Comparison of ENCODE assay signal across 8 cellular contexts in genomic region chr19:37778613-37779138, GRCh38. TPM values are rescaled to one million over a fixed set of nuclear protein-coding genes. Genes with fewer than 3 reads are reported as not detected.
DNase-seq lines count a peak whose midpoint lies in the region; ATAC-seq, FAIRE-seq and TF ChIP-seq lines count a peak whose summit lies in the region.

No MANE protein-coding gene starts in this region.

- H3K9me3 ChIP-seq in IMR-90 (ENCODE audit: control insufficient read depth, insufficient read depth, low read length) (no peaks in the 10 kb centered on the region; the same call in 1 of the 2 replicates), K562 (replicated peaks; ENCODE audit: control insufficient read depth, insufficient read depth, low read depth, low read length) (no peaks in the 10 kb centered on the region), HepG2 (ENCODE audit: low read length) (no peaks in the 10 kb centered on the region), thyroid gland (no peaks in the 10 kb centered on the region)

- POLR2A ChIA-PET in IMR-90 (lab: Charles Lee; ENCODE audit: unreplicated experiment) (no interaction called here), K562 (lab: Yijun Ruan, JAX) (interaction anchor here (0.6 to 1.2 kb wide), 4 partner anchors 9 to 900 kb away, joined by 3 to 4 read pairs (median 3); no protein-coding TSS in a partner anchor), HepG2 (lab: Yijun Ruan, JAX) (interaction anchor here (1.0 to 1.8 kb wide), 8 partner anchors 59 to 1564 kb away, joined by 3 to 13 read pairs (median 6); partner anchors contain the start of genes SIPA1L3, WDR87, ZNF146 and ZNF527)

- H3K23ac ChIP-seq in IMR-90 (ENCODE audit: low read depth, low read length) = peak overlapping the region; percentile 80

- H2AK9ac ChIP-seq in IMR-90 (replicated peaks; ENCODE audit: low read depth, low read length, poor library complexity) = peak overlapping the region; percentile 75

- intact Hi-C loops in IMR-90 (cut with micrococcal nuclease) = loop anchor here (1.0 to 10.0 kb wide), 3 partner anchors 59 to 184 kb away; partner anchors contain the start of genes ZNF540, ZNF571 and ZNF607
- intact Hi-C loops in K562 (cut with micrococcal nuclease) = no loop called here
- intact Hi-C loops in HepG2 (cut with micrococcal nuclease; ENCODE audit: unreplicated experiment) = loop anchor here (1.0 kb wide), 3 partner anchors 59 to 123 kb away; partner anchors contain the start of genes ZFP30 and ZNF607
- intact Hi-C loops in thyroid gland (cut with DNase I) = no loop called here

- H3K9ac ChIP-seq in IMR-90 (ENCODE audit: low read depth, low read length) (peak overlapping the region; percentile 72), K562 (ENCODE audit: insufficient read depth in 1 of 2, low read depth in 2 of 2, low read length in 2 of 2) (peak overlapping the region; percentile 70 to 95), HepG2 (ENCODE audit: insufficient read depth, low read depth, low read length) (peak overlapping the region; percentile 86)

- H2AFZ ChIP-seq in IMR-90 (replicated peaks; ENCODE audit: low read length, poor library complexity) (peak overlapping the region; percentile 98), K562 (ENCODE audit: low read depth, low read length) (peak overlapping the region; percentile 98), HepG2 (ENCODE audit: low read length) (peak overlapping the region; percentile 96)

- H2BK5ac ChIP-seq in IMR-90 (ENCODE audit: low read depth, low read length, poor library complexity, severe bottlenecking) = peak overlapping the region; percentile 51

- H4K20me1 ChIP-seq in IMR-90 (ENCODE audit: insufficient read depth, low read length) (no peaks in the 10 kb centered on the region), K562 (replicated peaks; ENCODE audit: control insufficient read depth, insufficient read depth, low read length) (no peaks in the 10 kb centered on the region), HepG2 (ENCODE audit: insufficient read depth, low read length) (no peaks in the 10 kb centered on the region)

- H3K9me1 ChIP-seq in IMR-90 (ENCODE audit: insufficient read depth, low read length) (no peaks in the 10 kb centered on the region), K562 (ENCODE audit: control insufficient read depth, insufficient read depth, low read length) (no peaks in the 10 kb centered on the region)

- BruUV-seq in IMR-90 (replicated peaks; lab: Mats Ljungman, UMichigan) = no TSS peak
- BruUV-seq in K562 (replicated peaks; lab: Mats Ljungman, UMichigan) = no TSS peak
- no TSS peak for BruUV-seq in HepG2 (replicated peaks; lab: Mats Ljungman, UMichigan)

- peak overlapping the region; percentile 76; the same call in 1 of the 2 replicates for H3K56ac ChIP-seq in IMR-90 (ENCODE audit: extremely low read depth, insufficient read depth, low read length)

- H3K79me1 ChIP-seq in IMR-90 (ENCODE audit: low read depth in 1 of 2, low read length in 2 of 2) = peaks cover 8 to 11% of the 10 kb centered on the region in 2 experiments

- CTCF ChIA-PET in IMR-90 (lab: Yijun Ruan, JAX) = no interaction called here
- CTCF ChIA-PET in K562 (lab: Yijun Ruan, JAX; ENCODE audit: low intra/inter-chr PET ratio) = no interaction called here
- CTCF ChIA-PET in HepG2 (lab: Yijun Ruan, JAX; ENCODE audit: low intra/inter-chr PET ratio, low total read pairs) = no interaction called here

- no CpG with 5 or more reads among the region's 8 CpGs for WGBS in IMR-90 (ENCODE audit: extremely low coverage in 2 of 2, insufficient read length in 1 of 2), 2 experiments
- WGBS in K562 (ENCODE audit: insufficient coverage, low coverage, missing lambda C conversion rate) = 13% methylated on average over 6 of the region's 8 CpGs
- 4% methylated on average over 7 of the region's 8 CpGs for WGBS in HepG2 (ENCODE audit: low lambda C conversion rate)
- WGBS in thyroid gland, 2 donors = 8 to 12% methylated on average over 8 of the region's 8 CpGs

- peak overlapping the region; percentile 82; the same call in 1 of the 2 replicates for H4K91ac ChIP-seq in IMR-90 (ENCODE audit: insufficient read depth, low read depth, low read length)

- no peak for ATAC-seq in IMR-90 (ENCODE audit: low read depth)
- peak; percentile 12 for ATAC-seq in K562
- peak; percentile 61 for ATAC-seq in HepG2
- no peak for ATAC-seq in HG03571 (IDR thresholded peaks at IDR 0.05; ENCODE audit: unreplicated experiment)

- TF ChIP-seq CTCF in IMR-90 (conservative IDR thresholded peaks at IDR 0.05; ENCODE audit: low read depth, low read length) = no peak
- TF ChIP-seq CTCF in K562 (IDR thresholded peaks at IDR 0.05 in 2 of 3, conservative IDR thresholded peaks at IDR 0.05 in 1 of 3; ENCODE audit: insufficient read depth in 2 of 3, low read depth in 1 of 3, low read length in 3 of 3) = no peak
- TF ChIP-seq CTCF in HepG2 (CRISPR knock-in tag; IDR thresholded peaks at IDR 0.05) = no peak
- TF ChIP-seq CTCF in thyroid gland (IDR thresholded peaks at IDR 0.05) = no peak

- peak overlapping the region; percentile 86 for H3K14ac ChIP-seq in IMR-90 (replicated peaks; ENCODE audit: low read depth, low read length)

- peak overlapping the region; percentile 69 for H4K5ac ChIP-seq in IMR-90 (ENCODE audit: low read depth, low read length)

- in situ Hi-C loops in IMR-90 (cut with MboI; ENCODE audit: low sequenced_read_pairs) (no loop called here), K562 (cut with MboI) (no loop called here), HepG2 (cut with HindIII; ENCODE audit: extremely low pct_ligation_motif_present, low pct_unique_long_range_greater_than_20kb) (no loop called here)

- H3K27ac ChIP-seq in IMR-90 (ENCODE audit: insufficient read depth, low read length) (peak overlapping the region; percentile 58), K562 (ENCODE audit: extremely low read depth, low read depth, low read length) (peak overlapping the region; percentile 71), HepG2 (ENCODE audit: extremely low read length, insufficient read depth, low read length) (peak overlapping the region; percentile 86), thyroid gland (peak overlapping the region in 2 of 3 donors; percentile 85 to 87)

- peak; percentile 30 for DNase-seq in NCI-H146 (lab: John Stamatoyannopoulos, UW)
- no peak for DNase-seq in NCI-H146 treated with DMSO at 0.1 percent for 48 hours (lab: John Stamatoyannopoulos, UW; ENCODE audit: unreplicated experiment)
- DNase-seq in IMR-90 = peak; percentile 0
- peak in 2 of 4 experiments; percentile 5 to 19 for DNase-seq in K562 (ENCODE audit: extremely low read depth in 1 of 4, low spot score in 3 of 4)
- peak; percentile 18 for DNase-seq in HepG2 (ENCODE audit: low spot score)
- no peak for DNase-seq in thyroid gland
- DNase-seq in KG1 (lab: John Stamatoyannopoulos, UW) = no peak

- peak overlapping the region; percentile 86 for H3K4me2 ChIP-seq in IMR-90 (ENCODE audit: low read depth, low read length)
- peak overlapping the region; percentile 99 for H3K4me2 ChIP-seq in K562 (ENCODE audit: insufficient read depth, low read length)
- H3K4me2 ChIP-seq in HepG2 (ENCODE audit: low read depth, low read length) = peak overlapping the region; percentile 87

- no peak for TF ChIP-seq POLR2A in IMR-90 (IDR thresholded peaks at IDR 0.05; ENCODE audit: low read depth, low read length)
- no peak for TF ChIP-seq POLR2A in K562 (conservative IDR thresholded peaks at IDR 0.05)
- TF ChIP-seq POLR2A in HepG2 (IDR thresholded peaks at IDR 0.05; ENCODE audit: insufficient read depth in 1 of 2, low read depth in 2 of 2, low read length in 2 of 2) = no peak
- TF ChIP-seq POLR2A in thyroid gland (IDR thresholded peaks at IDR 0.05) = no peak

- H3K27me3 ChIP-seq in IMR-90 (ENCODE audit: control insufficient read depth, insufficient read depth, low read length) (no peaks in the 10 kb centered on the region), K562 (ENCODE audit: control insufficient read depth in 2 of 2, insufficient read depth in 2 of 2, low read length in 2 of 2) (no peaks in the 10 kb centered on the region), HepG2 (ENCODE audit: control insufficient read depth in 1 of 2, insufficient read depth in 2 of 2, low read length in 2 of 2) (no peaks in the 10 kb centered on the region; a peak in 1 of 5 replicates), thyroid gland (no peaks in the 10 kb centered on the region)

- dilution Hi-C loops in IMR-90 (cut with HindIII; ENCODE audit: low sequenced_read_pairs, unreplicated experiment) = no loop called here

- H3K4me1 ChIP-seq in IMR-90 (ENCODE audit: control insufficient read depth, insufficient read depth, low read length) = 0 out of 2 replicates have a peak, but pooled peaks cover 2% of the 10 kb centered on the region
- no peaks in the 10 kb centered on the region; a peak in 1 of 5 replicates for H3K4me1 ChIP-seq in K562 (replicated peaks in 1 of 2; ENCODE audit: control insufficient read depth in 2 of 2, insufficient read depth in 2 of 2, low read length in 2 of 2)
- H3K4me1 ChIP-seq in HepG2 (ENCODE audit: insufficient read depth, low read length) = no peaks in the 10 kb centered on the region
- H3K4me1 ChIP-seq in thyroid gland = peaks cover 9 to 15% of the 10 kb centered on the region in 2 donors

- FAIRE-seq in K562 (lab: Jason Lieb, UNC) (no peak), HepG2 (lab: Jason Lieb, UNC) (no peak)

- H3K36me3 ChIP-seq in IMR-90 (ENCODE audit: control insufficient read depth, insufficient read depth, low read length) = no peaks in the 10 kb centered on the region
- H3K36me3 ChIP-seq in K562 (ENCODE audit: control insufficient read depth, insufficient read depth, low read length) = no peaks in the 10 kb centered on the region
- H3K36me3 ChIP-seq in HepG2 (replicated peaks in 1 of 2; ENCODE audit: control insufficient read depth in 1 of 2, insufficient read depth in 2 of 2, low read length in 2 of 2) = no peaks in the 10 kb centered on the region
- H3K36me3 ChIP-seq in thyroid gland = no peaks in the 10 kb centered on the region

- TF ChIP-seq EP300 in K562 (IDR thresholded peaks at IDR 0.05; ENCODE audit: low read length) (no peak), HepG2 (IDR thresholded peaks at IDR 0.05; ENCODE audit: low read depth in 2 of 2, low read length in 2 of 2) (no peak), HepG2 (CRISPR knock-in tag; IDR thresholded peaks at IDR 0.05; ENCODE audit: borderline replicate concordance) (no peak)

- peak overlapping the region; percentile 85 for H3K4ac ChIP-seq in IMR-90 (ENCODE audit: low read depth, low read length)

- H2BK15ac ChIP-seq in IMR-90 (ENCODE audit: low read depth, low read length) = no peak overlapping the region

- H4K8ac ChIP-seq in IMR-90 (ENCODE audit: low read depth in 2 of 2, low read length in 2 of 2) = peak overlapping the region; percentile 91 to 95

- peaks cover 6% of the 10 kb centered on the region; the same call in 1 of the 3 replicates for H3K79me2 ChIP-seq in K562 (ENCODE audit: control insufficient read depth, insufficient read depth, low read length)
- peaks cover 2% of the 10 kb centered on the region for H3K79me2 ChIP-seq in HepG2 (ENCODE audit: insufficient read depth, low read length)

- peak overlapping the region; percentile 61 for H2AK5ac ChIP-seq in IMR-90 (ENCODE audit: low read depth, low read length)

- H3K4me3 ChIP-seq in IMR-90 (ENCODE audit: insufficient read depth, low read depth, low read length) = peak overlapping the region; percentile 76
- H3K4me3 ChIP-seq in K562 = peak overlapping the region; percentile 61
- peak overlapping the region; percentile 94 to 96 (median 96) for H3K4me3 ChIP-seq in HepG2 (replicated peaks in 1 of 3; ENCODE audit: insufficient read depth in 1 of 3, low read depth in 2 of 3, low read length in 3 of 3)
- peak overlapping the region; percentile 11 to 92 (median 65) for H3K4me3 ChIP-seq in thyroid gland (replicated peaks in 1 of 3)

- H2BK20ac ChIP-seq in IMR-90 (ENCODE audit: low read depth, low read length) = no peak overlapping the region

- no peak overlapping the region for H3K18ac ChIP-seq in IMR-90 (ENCODE audit: low read depth, low read length)

- H2BK120ac ChIP-seq in IMR-90 (ENCODE audit: low read depth, low read length) = peak overlapping the region; percentile 49; the same call in 1 of the 2 replicates

- TF ChIP-seq RAD21 in IMR-90 (IDR thresholded peaks at IDR 0.05; ENCODE audit: low read length) (no peak), K562 (CRISPR knock-in tag; conservative IDR thresholded peaks at IDR 0.05 in 1 of 2, IDR thresholded peaks at IDR 0.05 in 1 of 2) (no peak), HepG2 (CRISPR knock-in tag; IDR thresholded peaks at IDR 0.05) (no peak)

RNA-seq across cellular contexts. Expression of gene ZNF573, which starts 0.7 kb away (rescaled TPM):
- total RNA-seq in IMR-90 (2012; rRNA removed) = 3.2 and 4.2 TPM in 2 replicates
- 0.80 and 0.96 TPM in 2 replicates for polyA plus RNA-seq in IMR-90 (2012; rRNA removed)
- 0.03 and 0.34 TPM in 2 replicates for polyA plus RNA-seq in IMR-90 (2012; cell fraction: cytosol; rRNA removed)
- polyA plus RNA-seq in IMR-90 (2012; cell fraction: nucleus; rRNA removed; ENCODE audit: low replicate concordance) = 0.11 and 1.7 TPM in 2 replicates
- 5.2 and 15.1 TPM in 2 replicates for total RNA-seq in K562 (2011; cell fraction: chromatin; rRNA removed; ENCODE audit: low replicate concordance)
- total RNA-seq in K562 (2011; cell fraction: nucleolus; rRNA removed) = 4.3 and 8.3 TPM in 2 replicates
- 7.8 and 8.5 TPM in 2 replicates for total RNA-seq in K562 (2011; cell fraction: nucleoplasm; rRNA removed)
- 1.5 and 2.0 TPM in 2 replicates for total RNA-seq in K562 (2014; rRNA removed)
- total RNA-seq in K562 (2014; rRNA removed; fragmentation: Illumina TruSeq; extraction: Trizol) = 7.3 and 7.8 TPM in 2 replicates
- 6.7 and 7.9 TPM in 2 replicates for total RNA-seq in K562 (2015; rRNA removed; fragmentation: Illumina TruSeq; extraction: Trizol)
- total RNA-seq in K562 (2021) = 4.7 and 5.0 TPM in 2 replicates
- 1.5 and 4.3 TPM in 2 replicates for polyA plus RNA-seq in K562 (2011; rRNA removed)
- polyA plus RNA-seq in K562 (2011; cell fraction: cytosol; rRNA removed) = 0.41 and 0.78 TPM in 2 replicates
- 0.52 and 2.8 TPM in 2 replicates for polyA plus RNA-seq in K562 (2011; cell fraction: nucleus; rRNA removed)
- 0.96 and 1.4 TPM in 2 replicates for polyA plus RNA-seq in K562 (2012)
- polyA plus RNA-seq in K562 (2014; fragmentation: Illumina TruSeq; extraction: Trizol) = 1.7 and 2.3 TPM in 2 replicates
- 1 to 10 TPM; 2.4 to 4.6 TPM for polyA plus RNA-seq in K562 (2014; fragmentation: Nextera tagmentation; extraction: Ambion mirVana)
- 2.0 and 2.3 TPM in 2 replicates for polyA plus RNA-seq in K562 (2014; rRNA removed)
- 2.7 and 6.8 TPM in 2 replicates for polyA minus RNA-seq in K562 (2011; rRNA and poly(A)+ RNA removed)
- polyA minus RNA-seq in K562 (2011; cell fraction: cytosol; rRNA and poly(A)+ RNA removed) = 3.8 TPM in 1 of 2 replicates, not detected in the other
- 1.3 and 1.6 TPM in 2 replicates for polyA minus RNA-seq in K562 (2011; cell fraction: nucleus; rRNA and poly(A)+ RNA removed)
- total RNA-seq in HepG2 (2016; rRNA removed; fragmentation: Illumina TruSeq; extraction: Trizol) = 9.3 and 16.0 TPM in 2 replicates
- total RNA-seq in HepG2 (2016; cell fraction: cytosol; rRNA removed; fragmentation: Illumina TruSeq; extraction: Trizol; ENCODE audit: low read depth) = 4.3 and 4.8 TPM in 2 replicates
- 9.5 and 14.7 TPM in 2 replicates for total RNA-seq in HepG2 (2016; cell fraction: insoluble cytoplasmic fraction; rRNA removed; fragmentation: Illumina TruSeq; extraction: Trizol)
- total RNA-seq in HepG2 (2016; cell fraction: membrane; rRNA removed; fragmentation: Illumina TruSeq; extraction: Trizol) = 4.5 and 4.8 TPM in 2 replicates
- total RNA-seq in HepG2 (2016; cell fraction: nucleus; rRNA removed; fragmentation: Illumina TruSeq; extraction: Trizol) = 8.8 and 10.3 TPM in 2 replicates
- polyA plus RNA-seq in HepG2 (2011; rRNA removed) = 2.1 and 3.1 TPM in 2 replicates
- polyA plus RNA-seq in HepG2 (2011; cell fraction: cytosol; rRNA removed) = 0.62 and 15.1 TPM in 2 replicates
- 2.5 and 16.8 TPM in 2 replicates for polyA plus RNA-seq in HepG2 (2011; cell fraction: nucleus; rRNA removed)
- polyA plus RNA-seq in HepG2 (2012) = 1.1 and 3.0 TPM in 2 replicates
- 0.38 and 0.58 TPM in 2 replicates for polyA plus RNA-seq in HepG2 (2016; cell fraction: cytosol; fragmentation: Illumina TruSeq; extraction: Trizol; ENCODE audit: low read depth)
- 2.4 and 3.1 TPM in 2 replicates for polyA plus RNA-seq in HepG2 (2016; cell fraction: insoluble cytoplasmic fraction; fragmentation: Illumina TruSeq; extraction: Trizol; ENCODE audit: low read depth)
- polyA plus RNA-seq in HepG2 (2016; cell fraction: membrane; fragmentation: Illumina TruSeq; extraction: Trizol; ENCODE audit: low read depth) = 0.39 and 0.66 TPM in 2 replicates
- polyA plus RNA-seq in HepG2 (2016; cell fraction: nucleus; fragmentation: Illumina TruSeq; extraction: Trizol; ENCODE audit: insufficient read depth, low read depth) = 1.8 and 4.6 TPM in 2 replicates
- 6.8 and 11.8 TPM in 2 replicates for polyA minus RNA-seq in HepG2 (2011; rRNA and poly(A)+ RNA removed; ENCODE audit: low replicate concordance)
- polyA minus RNA-seq in HepG2 (2011; cell fraction: cytosol; rRNA and poly(A)+ RNA removed) = 4.4 and 7.3 TPM in 2 replicates
- 14.3 and 20.4 TPM in 2 replicates for polyA minus RNA-seq in HepG2 (2011; cell fraction: nucleus; rRNA and poly(A)+ RNA removed)
- 10 to 100 TPM; 15.5 to 26.3 (median 22.3) TPM for total RNA-seq in thyroid gland

RNA-seq across cellular contexts. Expression of gene ZNF607, which starts 59.1 kb away (rescaled TPM):
- total RNA-seq in IMR-90 (2012; rRNA removed) = 2.7 and 3.6 TPM in 2 replicates
- polyA plus RNA-seq in IMR-90 (2012; rRNA removed) = 0.76 and 1.2 TPM in 2 replicates
- polyA plus RNA-seq in IMR-90 (2012; cell fraction: cytosol; rRNA removed) = 0.48 and 1.2 TPM in 2 replicates
- polyA plus RNA-seq in IMR-90 (2012; cell fraction: nucleus; rRNA removed; ENCODE audit: low replicate concordance) = 2.1 and 3.9 TPM in 2 replicates
- total RNA-seq in K562 (2011; cell fraction: chromatin; rRNA removed; ENCODE audit: low replicate concordance) = 3.2 and 7.5 TPM in 2 replicates
- total RNA-seq in K562 (2011; cell fraction: nucleolus; rRNA removed) = 3.2 and 3.3 TPM in 2 replicates
- total RNA-seq in K562 (2011; cell fraction: nucleoplasm; rRNA removed) = 4.8 and 6.3 TPM in 2 replicates
- 2.4 and 2.7 TPM in 2 replicates for total RNA-seq in K562 (2014; rRNA removed)
- 3.6 and 3.9 TPM in 2 replicates for total RNA-seq in K562 (2014; rRNA removed; fragmentation: Illumina TruSeq; extraction: Trizol)
- 3.7 and 3.8 TPM in 2 replicates for total RNA-seq in K562 (2015; rRNA removed; fragmentation: Illumina TruSeq; extraction: Trizol)
- total RNA-seq in K562 (2021) = 5.1 and 5.7 TPM in 2 replicates
- 0.91 and 4.3 TPM in 2 replicates for polyA plus RNA-seq in K562 (2011; rRNA removed)
- 0.46 and 1.9 TPM in 2 replicates for polyA plus RNA-seq in K562 (2011; cell fraction: cytosol; rRNA removed)
- 1.5 and 5.6 TPM in 2 replicates for polyA plus RNA-seq in K562 (2011; cell fraction: nucleus; rRNA removed)
- polyA plus RNA-seq in K562 (2012) = 2.5 and 3.4 TPM in 2 replicates
- 3.0 and 3.2 TPM in 2 replicates for polyA plus RNA-seq in K562 (2014; fragmentation: Illumina TruSeq; extraction: Trizol)
- under 1 TPM; 0.65 to 0.96 TPM for polyA plus RNA-seq in K562 (2014; fragmentation: Nextera tagmentation; extraction: Ambion mirVana)
- 3.1 and 4.3 TPM in 2 replicates for polyA plus RNA-seq in K562 (2014; rRNA removed)
- polyA minus RNA-seq in K562 (2011; rRNA and poly(A)+ RNA removed) = 2.1 and 6.3 TPM in 2 replicates
- polyA minus RNA-seq in K562 (2011; cell fraction: cytosol; rRNA and poly(A)+ RNA removed) = 0.91 and 2.9 TPM in 2 replicates
- 0.78 and 1.9 TPM in 2 replicates for polyA minus RNA-seq in K562 (2011; cell fraction: nucleus; rRNA and poly(A)+ RNA removed)
- total RNA-seq in HepG2 (2016; rRNA removed; fragmentation: Illumina TruSeq; extraction: Trizol) = 8.3 and 11.3 TPM in 2 replicates
- total RNA-seq in HepG2 (2016; cell fraction: cytosol; rRNA removed; fragmentation: Illumina TruSeq; extraction: Trizol; ENCODE audit: low read depth) = 1.0 and 1.2 TPM in 2 replicates
- total RNA-seq in HepG2 (2016; cell fraction: insoluble cytoplasmic fraction; rRNA removed; fragmentation: Illumina TruSeq; extraction: Trizol) = 9.2 and 10.6 TPM in 2 replicates
- total RNA-seq in HepG2 (2016; cell fraction: membrane; rRNA removed; fragmentation: Illumina TruSeq; extraction: Trizol) = 3.5 and 4.4 TPM in 2 replicates
- total RNA-seq in HepG2 (2016; cell fraction: nucleus; rRNA removed; fragmentation: Illumina TruSeq; extraction: Trizol) = 8.0 and 8.2 TPM in 2 replicates
- 3.8 and 4.2 TPM in 2 replicates for polyA plus RNA-seq in HepG2 (2011; rRNA removed)
- 2.7 and 3.3 TPM in 2 replicates for polyA plus RNA-seq in HepG2 (2011; cell fraction: cytosol; rRNA removed)
- polyA plus RNA-seq in HepG2 (2011; cell fraction: nucleus; rRNA removed) = 7.0 and 9.5 TPM in 2 replicates
- polyA plus RNA-seq in HepG2 (2012) = 4.9 and 5.6 TPM in 2 replicates
- polyA plus RNA-seq in HepG2 (2016; cell fraction: cytosol; fragmentation: Illumina TruSeq; extraction: Trizol; ENCODE audit: low read depth) = 0.36 and 0.38 TPM in 2 replicates
- 4.2 and 4.9 TPM in 2 replicates for polyA plus RNA-seq in HepG2 (2016; cell fraction: insoluble cytoplasmic fraction; fragmentation: Illumina TruSeq; extraction: Trizol; ENCODE audit: low read depth)
- 0.96 and 1.2 TPM in 2 replicates for polyA plus RNA-seq in HepG2 (2016; cell fraction: membrane; fragmentation: Illumina TruSeq; extraction: Trizol; ENCODE audit: low read depth)
- polyA plus RNA-seq in HepG2 (2016; cell fraction: nucleus; fragmentation: Illumina TruSeq; extraction: Trizol; ENCODE audit: insufficient read depth, low read depth) = 11.0 and 11.1 TPM in 2 replicates
- polyA minus RNA-seq in HepG2 (2011; rRNA and poly(A)+ RNA removed; ENCODE audit: low replicate concordance) = 5.1 and 5.8 TPM in 2 replicates
- 2.3 and 3.2 TPM in 2 replicates for polyA minus RNA-seq in HepG2 (2011; cell fraction: cytosol; rRNA and poly(A)+ RNA removed)
- 5.3 and 8.1 TPM in 2 replicates for polyA minus RNA-seq in HepG2 (2011; cell fraction: nucleus; rRNA and poly(A)+ RNA removed)
- total RNA-seq in thyroid gland = 10 to 100 TPM in 3 of 4 donors, 1 to 10 TPM in 1; 8.0 to 15.8 (median 11.1) TPM

Comparison
In these comparisons a context has a peak if more than half of its experiments do, and no peak if none do; other contexts are left out.
1. DNase-seq: peak in NCI-H146 (single experiment), IMR-90 (single experiment) and HepG2 (single experiment); none in NCI-H146 treated with DMSO at 0.1 percent for 48 hours (single experiment), thyroid gland (0 of 2) and KG1 (single experiment).
2. ATAC-seq: peak in K562 (single experiment) and HepG2 (single experiment); none in IMR-90 (single experiment) and HG03571 (single experiment).
3. intact Hi-C loops: an anchor here in IMR-90 (1.0 to 10.0 kb wide) and HepG2 (1.0 kb wide); none called in K562 and thyroid gland.
4. Peak in every context shown above with its lines, with median percentiles within 50 percentile points of each other: H2AFZ ChIP-seq, H3K27ac ChIP-seq, H3K4me2 ChIP-seq, H3K4me3 ChIP-seq and H3K9ac ChIP-seq.